ENCODE assay signal across 4 cellular contexts in genomic region chr3:125968121-125968520, GRCh38. TPM values are rescaled to one million over a fixed set of nuclear protein-coding genes. Genes with fewer than 3 reads are reported as not detected.
"Had no signal": no experiment of that assay in that cellular context is flagged by ENCODE, and none has a peak within 500 bp of the region (broad histone marks: within the 10 kb centered on the region; RNA-seq: fewer than 3 reads in every experiment).

No MANE protein-coding gene starts in this region.

RNA-seq across cellular contexts. Expression of gene ROPN1B, which starts 0.9 kb away (rescaled TPM):
- total RNA-seq: GM23338, H1, H9 had no signal
- polyA plus RNA-seq: GM23338, IgD-negative memory B cell had no signal
